In the genomic region with DNA sequence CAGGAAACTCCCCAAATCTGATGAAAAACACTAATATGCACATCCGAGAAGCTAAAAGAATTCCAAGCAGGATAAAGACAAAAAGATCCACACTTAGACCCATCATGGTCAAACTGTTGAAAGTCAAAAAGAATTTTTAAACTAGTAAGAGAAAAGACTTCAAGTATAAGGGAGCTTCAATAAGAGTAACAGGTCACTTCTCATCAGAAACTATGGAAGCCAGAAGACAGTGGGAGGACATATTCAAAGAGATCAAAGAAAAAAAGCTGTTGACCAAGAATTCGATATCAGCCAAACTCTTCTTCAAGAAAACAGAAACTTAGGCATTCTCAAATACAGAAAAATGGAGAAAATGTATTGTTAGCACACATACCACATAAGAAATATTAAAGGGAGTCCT, we compare ENCODE assay signal across 9 cellular contexts. TPM values are rescaled to one million over a fixed set of nuclear protein-coding genes. Genes with fewer than 3 reads are reported as not detected.
A peak's percentile ranks its signal among the peaks of the same experiment; 100 is the strongest.
DNase-seq lines count a peak whose midpoint lies in the region; ATAC-seq and TF ChIP-seq lines count a peak whose summit lies in the region.
"Had no signal": no experiment of that assay in that cellular context is flagged by ENCODE, and none has a peak within 500 bp of the region (broad histone marks: within the 10 kb centered on the region; RNA-seq: fewer than 3 reads in every experiment).

No MANE protein-coding gene starts in this region.

- intact Hi-C loops in left lung (cut with DNase I), result no loop called here

- H3K4me3 ChIP-seq in left lung, result no peak overlapping the region
- no peak overlapping the region for H3K4me3 ChIP-seq in coronary artery

- H3K27me3 ChIP-seq in left lung, result no peaks in the 10 kb centered on the region

- H3K27ac ChIP-seq in left lung, result no peak overlapping the region
- H3K27ac ChIP-seq in coronary artery, result no peak overlapping the region

- peak; percentile 54 for DNase-seq in DMS53 (lab: John Stamatoyannopoulos, UW)
- peak; percentile 12 for DNase-seq in SKM-1 treated with dmso at 0.1 percent for 144 hours (lab: John Stamatoyannopoulos, UW; ENCODE audit: unreplicated experiment)
- peak; percentile 8 for DNase-seq in foreskin melanocyte
- DNase-seq in LoVo (ENCODE audit: low spot score), result no peak
- DNase-seq in left lung, result no peak
- no peak for DNase-seq in coronary artery (ENCODE audit: low spot score)
- DNase-seq: activated T-cell treated with anti-CD3 and anti-CD28 coated beads, Interleukin-2, amount 50 U/mL, for 72 hours; NCI-H187 had no signal

- no peaks in the 10 kb centered on the region for H3K36me3 ChIP-seq in left lung

- no peak for ATAC-seq in left lung
- ATAC-seq: activated T-cell treated with anti-CD3 and anti-CD28 coated beads, Interleukin-2, amount 50 U/mL, for 72 hours had no signal

- TF ChIP-seq CTCF in left lung (IDR thresholded peaks at IDR 0.05) (no peak), coronary artery (IDR thresholded peaks at IDR 0.05) (no peak)

- TF ChIP-seq RAD21 in Ishikawa (IDR thresholded peaks at IDR 0.05; ENCODE audit: low read depth), result no peak

- no peak for TF ChIP-seq EP300 in Ishikawa (IDR thresholded peaks at IDR 0.05; ENCODE audit: borderline replicate concordance)

- H3K9me3 ChIP-seq in left lung, result peaks cover 0 to 27% of the 10 kb centered on the region in 2 donors

- no peaks in the 10 kb centered on the region for H3K4me1 ChIP-seq in left lung

TF ChIP-seq in Ishikawa, 13 proteins besides CTCF, POLR2A, EP300 and RAD21:
- TF ChIP-seq, protein P1, sequence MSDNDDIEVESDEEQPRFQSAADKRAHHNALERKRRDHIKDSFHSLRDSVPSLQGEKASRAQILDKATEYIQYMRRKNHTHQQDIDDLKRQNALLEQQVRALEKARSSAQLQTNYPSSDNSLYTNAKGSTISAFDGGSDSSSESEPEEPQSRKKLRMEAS (IDR thresholded peaks at IDR 0.05), result no peak
- TF ChIP-seq, protein P2, sequence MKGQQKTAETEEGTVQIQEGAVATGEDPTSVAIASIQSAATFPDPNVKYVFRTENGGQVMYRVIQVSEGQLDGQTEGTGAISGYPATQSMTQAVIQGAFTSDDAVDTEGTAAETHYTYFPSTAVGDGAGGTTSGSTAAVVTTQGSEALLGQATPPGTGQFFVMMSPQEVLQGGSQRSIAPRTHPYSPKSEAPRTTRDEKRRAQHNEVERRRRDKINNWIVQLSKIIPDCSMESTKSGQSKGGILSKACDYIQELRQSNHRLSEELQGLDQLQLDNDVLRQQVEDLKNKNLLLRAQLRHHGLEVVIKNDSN (IDR thresholded peaks at IDR 0.05), result peak; percentile 44; the same call in 1 of the 2 replicates

RNA-seq across cellular contexts. Expression of gene ZC3H8, which starts 50.4 kb away (rescaled TPM):
- 1 to 10 TPM; 4.5 to 6.8 TPM for total RNA-seq in left lung

Comparison
In these comparisons a context has a peak if more than half of its experiments do, and no peak if none do; other contexts are left out.
1. DNase-seq: peak in DMS53 (single experiment), SKM-1 treated with dmso at 0.1 percent for 144 hours (single experiment) and foreskin melanocyte (single experiment); none in LoVo (single experiment), left lung (0 of 2) and coronary artery (single experiment).